Comparison of ENCODE assay signal across 15 cellular contexts in genomic region chr16:23121024-23121423, GRCh38. TPM values are rescaled to one million over a fixed set of nuclear protein-coding genes. Genes with fewer than 3 reads are reported as not detected.
DNase-seq lines count a peak whose midpoint lies in the region; ATAC-seq and TF ChIP-seq lines count a peak whose summit lies in the region.
"Had no signal": no experiment of that assay in that cellular context is flagged by ENCODE, and none has a peak within 500 bp of the region (broad histone marks: within the 10 kb centered on the region; RNA-seq: fewer than 3 reads in every experiment).

No MANE protein-coding gene starts in this region.

- no peak for TF ChIP-seq EP300 in tibial nerve (IDR thresholded peaks at IDR 0.05)

- ATAC-seq in heart right ventricle (no peak), aorta (ENCODE audit: low FRiP score) (no peak), GM21619 (IDR thresholded peaks at IDR 0.05; ENCODE audit: unreplicated experiment) (no peak), HG03045 (IDR thresholded peaks at IDR 0.05; ENCODE audit: unreplicated experiment) (no peak)
- ATAC-seq: activated T-helper 17 cell treated with anti-CD3 and anti-CD28 coated beads, Interleukin-2, amount 50 U/mL, for 72 hours; left lung had no signal

- H3K4me1 ChIP-seq in left ventricle myocardium inferior: peaks cover 94% of the 10 kb centered on the region
- H3K4me1 ChIP-seq in heart right ventricle: peaks cover 0 to 86% (median 61%) of the 10 kb centered on the region in 9 donors
- H3K4me1 ChIP-seq in muscle layer of colon (ENCODE audit: insufficient read depth, low read length): peaks cover 48% of the 10 kb centered on the region
- peaks cover 11 to 14% of the 10 kb centered on the region in 2 donors for H3K4me1 ChIP-seq in aorta (ENCODE audit: control insufficient read depth in 1 of 2, insufficient read depth in 2 of 2, low read length in 2 of 2)
- peaks cover 0 to 25% (median 4%) of the 10 kb centered on the region in 4 donors for H3K4me1 ChIP-seq in tibial nerve

- DNase-seq in left ventricle myocardium inferior: no peak
- no peak for DNase-seq in heart right ventricle
- no peak for DNase-seq in coronary artery (ENCODE audit: low spot score)
- no peak for DNase-seq in aorta
- DNase-seq in tibial nerve (ENCODE audit: low spot score in 2 of 2): no peak
- DNase-seq: activated CD4-positive, alpha-beta memory T cell treated with anti-CD3 and anti-CD28 coated beads for 36 hours; head of caudate nucleus; left lung; NCI-H1105 treated with DMSO at 0.1 percent for 48 hours; stimulated activated CD4-positive, alpha-beta T cell treated with anti-CD3 and anti-CD28 coated beads, Interleukin-12 subunit alpha, Interleukin-12 subunit beta, amount 100 ng/mL, for 4 hours; testis had no signal

- TF ChIP-seq CTCF in left ventricle myocardium inferior (IDR thresholded peaks at IDR 0.05; ENCODE audit: borderline replicate concordance): no peak
- no peak for TF ChIP-seq CTCF in heart right ventricle (IDR thresholded peaks at IDR 0.05)
- TF ChIP-seq CTCF in coronary artery (IDR thresholded peaks at IDR 0.05): no peak
- no peak for TF ChIP-seq CTCF in tibial nerve (IDR thresholded peaks at IDR 0.05)

- H3K4me3 ChIP-seq in left ventricle myocardium inferior: no peak overlapping the region
- no peak overlapping the region for H3K4me3 ChIP-seq in heart right ventricle
- no peak overlapping the region for H3K4me3 ChIP-seq in coronary artery
- H3K4me3 ChIP-seq in muscle layer of colon (ENCODE audit: low read depth in 1 of 2, low read length in 2 of 2): no peak overlapping the region
- no peak overlapping the region for H3K4me3 ChIP-seq in aorta (ENCODE audit: low read length in 2 of 2)
- H3K4me3 ChIP-seq in tibial nerve: no peak overlapping the region
- H3K4me3 ChIP-seq: left lung, testis had no signal

- no peak for TF ChIP-seq POLR2A in tibial nerve (IDR thresholded peaks at IDR 0.05)

- intact Hi-C loops in left ventricle myocardium inferior (cut with micrococcal nuclease) (no loop called here), heart right ventricle (cut with DNase I) (no loop called here), aorta (cut with DNase I) (no loop called here)

- H3K27me3 ChIP-seq in left ventricle myocardium inferior (ENCODE audit: low read depth) (no peaks in the 10 kb centered on the region), heart right ventricle (no peaks in the 10 kb centered on the region), muscle layer of colon (ENCODE audit: control insufficient read depth in 1 of 2, insufficient read depth in 2 of 2, low read length in 2 of 2) (no peaks in the 10 kb centered on the region), aorta (ENCODE audit: control insufficient read depth in 1 of 2, insufficient read depth in 2 of 2, low read length in 1 of 2) (no peaks in the 10 kb centered on the region), tibial nerve (no peaks in the 10 kb centered on the region)
- H3K27me3 ChIP-seq: left lung, testis had no signal

- H3K36me3 ChIP-seq in left ventricle myocardium inferior (no peaks in the 10 kb centered on the region), heart right ventricle (no peaks in the 10 kb centered on the region), muscle layer of colon (ENCODE audit: insufficient read depth, low read length) (no peaks in the 10 kb centered on the region), aorta (ENCODE audit: control insufficient read depth in 1 of 2, insufficient read depth in 2 of 2, low read length in 1 of 2) (no peaks in the 10 kb centered on the region), tibial nerve (no peaks in the 10 kb centered on the region)
- H3K36me3 ChIP-seq: left lung had no signal

- WGBS in heart right ventricle, 2 donors: 86 to 93% methylated on average over 3 of the region's 3 CpGs
- WGBS in aorta, 2 donors: 35 to 38% methylated on average over 3 of the region's 3 CpGs
- 68 to 69% methylated on average over 3 of the region's 3 CpGs for WGBS in tibial nerve, 2 donors

- no peak overlapping the region for H3K9ac ChIP-seq in muscle layer of colon (ENCODE audit: low read length)

- peak overlapping the region; percentile 88 for H3K27ac ChIP-seq in left ventricle myocardium inferior (replicated peaks)
- peak overlapping the region in 5 of 10 donors; percentile 7 to 57 (median 42) for H3K27ac ChIP-seq in heart right ventricle
- H3K27ac ChIP-seq in coronary artery: peak overlapping the region; percentile 19 to 60
- peak overlapping the region; percentile 65 for H3K27ac ChIP-seq in muscle layer of colon (ENCODE audit: low read depth, low read length)
- peak overlapping the region; percentile 80 to 92 for H3K27ac ChIP-seq in aorta (ENCODE audit: low read depth in 1 of 2, low read length in 2 of 2)
- no peak overlapping the region for H3K27ac ChIP-seq in tibial nerve
- H3K27ac ChIP-seq: left lung had no signal

- H3K9me3 ChIP-seq in left ventricle myocardium inferior (replicated peaks) (no peaks in the 10 kb centered on the region), heart right ventricle (no peaks in the 10 kb centered on the region), muscle layer of colon (ENCODE audit: low read length) (no peaks in the 10 kb centered on the region), aorta (ENCODE audit: control insufficient read depth, low read length) (no peaks in the 10 kb centered on the region), tibial nerve (no peaks in the 10 kb centered on the region)
- H3K9me3 ChIP-seq: left lung, testis had no signal

RNA-seq across cellular contexts. Expression of gene USP31, which starts 28.2 kb away (rescaled TPM):
- total RNA-seq in left ventricle myocardium inferior (28.2 TPM), heart right ventricle (10 to 100 TPM; 19.0 to 32.1 (median 23.2) TPM), aorta (10 to 100 TPM; 19.6 to 24.6 TPM), tibial nerve (10 to 100 TPM in 3 of 4 donors, 1 to 10 TPM in 1; 9.2 to 14.6 (median 12.4) TPM)
- polyA plus RNA-seq in heart right ventricle (10 to 100 TPM in 1 of 2 donors, 1 to 10 TPM in 1; 8.9 to 21.8 TPM), aorta (1 to 10 TPM; 1.4 to 2.6 TPM)

Comparison
In these comparisons a context has a peak if more than half of its experiments do, and no peak if none do; other contexts are left out.
1. H3K27ac ChIP-seq: peak in left ventricle myocardium inferior (single experiment), coronary artery (2 of 2), muscle layer of colon (single experiment) and aorta (2 of 2); none in tibial nerve (0 of 4).